ENCODE assay signal across 22 cellular contexts in genomic region chr11:85828640-85828978, GRCh38. TPM values are rescaled to one million over a fixed set of nuclear protein-coding genes. Genes with fewer than 3 reads are reported as not detected.
A peak's percentile ranks its signal among the peaks of the same experiment; 100 is the strongest.
DNase-seq lines count a peak whose midpoint lies in the region; ATAC-seq, FAIRE-seq and TF ChIP-seq lines count a peak whose summit lies in the region.
"Had no signal": no experiment of that assay in that cellular context is flagged by ENCODE, and none has a peak within 500 bp of the region (broad histone marks: within the 10 kb centered on the region; RNA-seq: fewer than 3 reads in every experiment).

No MANE protein-coding gene starts in this region.

- H3F3A ChIP-seq in GM23248 (ENCODE audit: insufficient read depth): peaks cover 23% of the 10 kb centered on the region

- no peaks in the 10 kb centered on the region for H3K9me3 ChIP-seq in AG04450 (ENCODE audit: control insufficient read depth, insufficient read depth, low read length)
- no peaks in the 10 kb centered on the region for H3K9me3 ChIP-seq in GM23248 (ENCODE audit: low read depth)
- no peaks in the 10 kb centered on the region for H3K9me3 ChIP-seq in astrocyte (ENCODE audit: insufficient read depth, low read depth, low read length)
- H3K9me3 ChIP-seq: adrenal gland, BLaER1 had no signal

- peaks cover 22% of the 10 kb centered on the region for H3K4me1 Mint-ChIP-seq in astrocyte (ENCODE audit: low read depth, unreplicated experiment)
- peaks cover 39% of the 10 kb centered on the region for H3K4me1 Mint-ChIP-seq in nephron
- H3K4me1 Mint-ChIP-seq: naive B cell had no signal

- FAIRE-seq in astrocyte (lab: Jason Lieb, UNC): no peak
- FAIRE-seq: GM12891, small intestine had no signal

- H3K4me3 Mint-ChIP-seq in astrocyte (ENCODE audit: unreplicated experiment): no peak overlapping the region
- H3K4me3 Mint-ChIP-seq in nephron: no peak overlapping the region
- H3K4me3 Mint-ChIP-seq: activated CD8-positive, alpha-beta T cell treated with anti-CD3 and anti-CD28 coated beads, Interleukin-2, amount 10 ng/mL, durations not matched to agents 7 days and 5 days; naive B cell had no signal

- 0 to 3% methylated on average over 1 of the region's 1 CpG for WGBS in GM23248 (ENCODE audit: low coverage in 1 of 2, low lambda C conversion rate in 2 of 2, missing lambda C conversion rate in 2 of 2), 2 experiments

- in situ Hi-C loops in GM23248 (cut with MboI): loop anchor here (10.0 kb wide), 1 partner anchor 144 kb away; the partner anchor contains the start of gene CCDC89

- H4K20me1 ChIP-seq in GM23248 (ENCODE audit: insufficient read depth) (no peaks in the 10 kb centered on the region), astrocyte (ENCODE audit: insufficient read depth, low read length) (no peaks in the 10 kb centered on the region)
- H4K20me1 ChIP-seq: BLaER1 had no signal

- H3K9me2 ChIP-seq in GM23248 (ENCODE audit: insufficient read depth): no peaks in the 10 kb centered on the region

- H3K9ac ChIP-seq in GM23248 (no peak overlapping the region), astrocyte (ENCODE audit: low read length) (no peak overlapping the region)
- H3K9ac ChIP-seq: BLaER1 had no signal

- CTCF ChIA-PET in AG04450 (lab: Charles Lee): interaction anchor here (0.6 to 2.8 kb wide), 2 partner anchors 26 to 146 kb away, joined by 3 to 10 read pairs; partner anchors contain the start of gene CCDC83

- H3K79me2 ChIP-seq in GM23248 (ENCODE audit: insufficient read depth) (no peaks in the 10 kb centered on the region), astrocyte (ENCODE audit: insufficient read depth, low read length) (no peaks in the 10 kb centered on the region)

- ATAC-seq in GM19035 (IDR thresholded peaks at IDR 0.05; ENCODE audit: unreplicated experiment): no peak
- no peak for ATAC-seq in GM19463 (IDR thresholded peaks at IDR 0.05; ENCODE audit: unreplicated experiment)
- ATAC-seq in GM19328 (IDR thresholded peaks at IDR 0.05; ENCODE audit: unreplicated experiment): no peak
- ATAC-seq: heart right ventricle had no signal

- DNase-seq in AG04450 (ENCODE audit: low read depth, low spot score): no peak
- no peak for DNase-seq in GM23248
- DNase-seq in astrocyte (ENCODE audit: low read depth): no peak
- DNase-seq: activated CD8-positive, alpha-beta T cell treated with anti-CD3 and anti-CD28 coated beads, Interleukin-2, amount 10 ng/mL, durations not matched to agents 7 days and 5 days; adrenal gland; central memory CD4-positive, alpha-beta T cell; DMS 273 treated with DMSO at 0.1 percent for 48 hours; effector CD8-positive, alpha-beta T cell; heart right ventricle; naive B cell; NCI-H446; posterior cingulate gyrus; stimulated activated CD4-positive, alpha-beta T cell treated with anti-CD3 and anti-CD28 coated beads, Interleukin-4, amount 100 ng/mL, for 24 hours had no signal

- H3K4me2 ChIP-seq in GM23248 (ENCODE audit: unreplicated experiment): peak overlapping the region; percentile 81
- H3K4me2 ChIP-seq in astrocyte (ENCODE audit: low read length): peak overlapping the region; percentile 66
- H3K4me2 ChIP-seq: BLaER1 had no signal

- TF ChIP-seq CTCF in AG04450 (IDR thresholded peaks at IDR 0.05; ENCODE audit: low read depth, low read length): no peak
- no peak for TF ChIP-seq CTCF in astrocyte (IDR thresholded peaks at IDR 0.05; ENCODE audit: insufficient read depth, low read depth, low read length)
- TF ChIP-seq CTCF in nephron (IDR thresholded peaks at IDR 0.05; ENCODE audit: unreplicated experiment in 3 of 3): no peak

- H3K27ac Mint-ChIP-seq in astrocyte (ENCODE audit: unreplicated experiment) (peak overlapping the region; percentile 58), nephron (peak overlapping the region in 2 of 3 experiments; percentile 44 to 75)
- H3K27ac Mint-ChIP-seq: activated CD8-positive, alpha-beta T cell treated with anti-CD3 and anti-CD28 coated beads, Interleukin-2, amount 10 ng/mL, durations not matched to agents 7 days and 5 days; naive B cell had no signal

- no peaks in the 10 kb centered on the region for H3K27me3 ChIP-seq in AG04450 (ENCODE audit: control insufficient read depth, insufficient read depth, low read length)
- H3K27me3 ChIP-seq in GM23248 (replicated peaks; ENCODE audit: insufficient read depth): no peaks in the 10 kb centered on the region
- H3K27me3 ChIP-seq in astrocyte (ENCODE audit: insufficient read depth, low read length): no peaks in the 10 kb centered on the region
- H3K27me3 ChIP-seq: adrenal gland, BLaER1, heart right ventricle had no signal

- H3K36me3 ChIP-seq in GM23248 (ENCODE audit: low read depth) (no peaks in the 10 kb centered on the region), astrocyte (ENCODE audit: insufficient read depth, low read length) (no peaks in the 10 kb centered on the region)
- H3K36me3 ChIP-seq: adrenal gland, BLaER1, heart right ventricle had no signal

- H3K27me3 Mint-ChIP-seq in astrocyte (ENCODE audit: low read depth, unreplicated experiment) (no peaks in the 10 kb centered on the region), nephron (ENCODE audit: low read depth) (no peaks in the 10 kb centered on the region)

- POLR2A ChIA-PET in AG04450 (lab: Yijun Ruan, JAX): interaction anchor here (0.8 to 2.1 kb wide), 4 partner anchors 13 to 143 kb away, joined by 3 to 15 read pairs (median 3); no protein-coding TSS in a partner anchor

- H3K27ac ChIP-seq in AG04450 (ENCODE audit: low read depth, low read length): peak overlapping the region; percentile 58
- H3K27ac ChIP-seq in GM23248: peak overlapping the region; percentile 90
- H3K27ac ChIP-seq in astrocyte (ENCODE audit: low read depth, low read length): peak overlapping the region; percentile 74
- H3K27ac ChIP-seq: BLaER1, heart right ventricle had no signal

- H3K9me3 Mint-ChIP-seq in astrocyte (ENCODE audit: unreplicated experiment) (peaks cover 3% of the 10 kb centered on the region), nephron (no peaks in the 10 kb centered on the region)

- H3K4me1 ChIP-seq in GM23248 (ENCODE audit: insufficient read depth): peaks cover 26% of the 10 kb centered on the region
- peaks cover 17% of the 10 kb centered on the region for H3K4me1 ChIP-seq in astrocyte (ENCODE audit: insufficient read depth, low read length)

- H2AFZ ChIP-seq in GM23248 (no peak overlapping the region), astrocyte (ENCODE audit: low read depth, low read length) (no peak overlapping the region)

- H3K36me3 Mint-ChIP-seq in astrocyte (ENCODE audit: low read depth, unreplicated experiment): no peaks in the 10 kb centered on the region
- no peaks in the 10 kb centered on the region for H3K36me3 Mint-ChIP-seq in nephron (ENCODE audit: low read depth)
- H3K36me3 Mint-ChIP-seq: naive B cell had no signal

- H3K4me3 ChIP-seq in AG04450 (ENCODE audit: low read depth, low read length): no peak overlapping the region
- 0 out of 2 replicates have a peak overlapping the region, but pooled peaks have one; percentile 13 for H3K4me3 ChIP-seq in GM23248
- H3K4me3 ChIP-seq in astrocyte (ENCODE audit: insufficient read depth, low read depth, low read length): no peak overlapping the region
- H3K4me3 ChIP-seq: adrenal gland, BLaER1, heart right ventricle had no signal

RNA-seq across cellular contexts. Expression of gene SYTL2, which starts 17.7 kb away (rescaled TPM):
- polyA plus RNA-seq in AG04450 (2011; rRNA removed) (122 and 169 TPM in 2 replicates), GM23248 (2016; fragmentation: Nextera tagmentation; extraction: Ambion mirVana) (3.5 TPM in 2 replicates)
- 52.9 and 82.3 TPM in 2 replicates for polyA minus RNA-seq in AG04450 (2011; rRNA and poly(A)+ RNA removed)
- 3.3 and 5.3 TPM in 2 replicates for total RNA-seq in GM23248 (2014; rRNA removed; shearing (Covaris generic))
- total RNA-seq in astrocyte: 35.2 and 36.9 TPM in 2 replicates

RNA-seq across cellular contexts. Expression of gene CCDC83, which starts 26.6 kb away (rescaled TPM):
- polyA plus RNA-seq in AG04450 (2011; rRNA removed): not detected in 2 replicates
- not detected in 2 replicates for polyA minus RNA-seq in AG04450 (2011; rRNA and poly(A)+ RNA removed)
- total RNA-seq in GM23248 (2014; rRNA removed; shearing (Covaris generic)): not detected in 2 replicates
- not detected in 2 replicates for polyA plus RNA-seq in GM23248 (2016; fragmentation: Nextera tagmentation; extraction: Ambion mirVana)
- not detected in 2 replicates for total RNA-seq in astrocyte
- total RNA-seq: activated CD8-positive, alpha-beta T cell treated with anti-CD3 and anti-CD28 coated beads, Interleukin-2, amount 10 ng/mL, durations not matched to agents 7 days and 5 days; adrenal gland; heart right ventricle; lung microvascular endothelial cell; subcutaneous adipose tissue had no signal
- polyA plus RNA-seq: adrenal gland, heart right ventricle, small intestine had no signal
